In the genomic region with DNA sequence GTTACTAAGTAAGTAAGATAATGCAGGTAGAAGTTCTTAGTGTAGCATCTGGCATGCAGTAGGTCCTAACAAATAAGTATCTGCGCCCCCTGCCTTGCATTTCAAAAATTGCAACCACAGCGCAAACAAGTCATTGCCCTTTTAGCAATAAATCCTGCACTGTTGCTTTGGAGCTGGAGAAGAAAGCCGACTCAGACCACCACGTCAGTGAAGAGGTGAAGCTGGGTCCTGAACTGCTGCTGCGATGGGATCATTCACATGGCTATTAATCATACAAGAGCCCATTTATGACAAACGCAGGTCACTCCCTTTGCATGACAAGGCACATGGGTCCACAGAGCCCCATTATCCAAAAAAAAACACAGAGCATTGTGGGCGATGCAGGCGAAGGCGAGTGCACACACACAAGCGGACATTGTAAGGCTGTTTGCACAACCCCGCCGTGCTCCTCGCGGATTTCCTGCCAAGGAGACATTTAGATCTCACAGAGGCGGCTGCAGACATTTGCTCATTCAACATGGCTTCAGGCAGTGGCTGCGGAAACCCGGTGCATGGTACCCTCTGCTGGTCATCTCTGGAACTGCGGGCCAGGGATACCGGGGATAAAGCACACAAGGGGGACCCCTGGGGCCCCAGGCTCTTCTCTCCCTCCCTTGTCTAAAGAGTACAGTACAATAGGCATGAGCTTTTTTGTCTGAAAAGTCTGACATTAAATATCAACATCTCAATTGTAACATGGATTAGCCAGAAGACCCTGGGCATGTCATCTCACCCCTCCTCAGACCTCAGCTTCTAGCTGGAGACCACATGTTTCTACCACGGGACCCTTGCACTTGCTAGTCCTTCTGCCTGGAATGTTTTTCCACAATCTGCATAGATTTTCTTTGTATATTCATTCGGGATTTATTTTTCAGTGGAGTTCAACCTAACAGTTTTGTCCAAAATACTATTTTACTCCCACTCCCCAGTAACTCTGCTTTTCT, we compare ENCODE assay signal across 8 cellular contexts. TPM values are rescaled to one million over a fixed set of nuclear protein-coding genes. Genes with fewer than 3 reads are reported as not detected.
DNase-seq lines count a peak whose midpoint lies in the region; ATAC-seq and TF ChIP-seq lines count a peak whose summit lies in the region.

No MANE protein-coding gene starts in this region.

- H3K4me1 ChIP-seq in OCI-LY1 (ENCODE audit: insufficient read depth, low read length, severe bottlenecking) (peaks cover 9% of the 10 kb centered on the region), esophagus squamous epithelium (peaks cover 0 to 23% (median 0%) of the 10 kb centered on the region in 3 donors)

- H2AFZ ChIP-seq in OCI-LY1 (ENCODE audit: low read length): peak overlapping the region; percentile 73

- H3K27ac ChIP-seq in OCI-LY1 (ENCODE audit: low read depth, low read length, poor library complexity, severe bottlenecking) (no peak overlapping the region), esophagus squamous epithelium (peak overlapping the region in 1 of 4 donors; percentile 43)

- no peaks in the 10 kb centered on the region for H3K79me2 ChIP-seq in OCI-LY1 (ENCODE audit: insufficient read depth, low read length)

- H3K4me3 ChIP-seq in OCI-LY1 (ENCODE audit: low read depth, low read length, poor library complexity, severe bottlenecking) (peak overlapping the region; percentile 64), esophagus squamous epithelium (peak overlapping the region; percentile 23 to 62 (median 46))

- no peaks in the 10 kb centered on the region for H3K9me2 ChIP-seq in OCI-LY1 (ENCODE audit: low read depth, low read length)

- H3K4me2 ChIP-seq in OCI-LY1 (ENCODE audit: low read length): peak overlapping the region; percentile 93

- intact Hi-C loops in esophagus squamous epithelium (cut with DNase I): loop anchor here (5.0 kb wide), 1 partner anchor 57 kb away; no protein-coding TSS in a partner anchor

- no peaks in the 10 kb centered on the region for H3K27me3 ChIP-seq in OCI-LY1 (ENCODE audit: insufficient read depth, low read length)
- H3K27me3 ChIP-seq in esophagus squamous epithelium: no peaks in the 10 kb centered on the region

- TF ChIP-seq CTCF in OCI-LY1 (IDR thresholded peaks at IDR 0.05; ENCODE audit: low read length): peak; percentile 78
- peak; percentile 91 to 96 (median 94) for TF ChIP-seq CTCF in esophagus squamous epithelium (IDR thresholded peaks at IDR 0.05)

- no peaks in the 10 kb centered on the region for H4K20me1 ChIP-seq in OCI-LY1 (ENCODE audit: insufficient read depth, low read length)

- peak overlapping the region; percentile 64; the same call in 1 of the 2 replicates for H3K9ac ChIP-seq in OCI-LY1 (ENCODE audit: low read length)

- no peaks in the 10 kb centered on the region for H3F3A ChIP-seq in OCI-LY1 (ENCODE audit: insufficient read depth, low read length)

- DNase-seq in DMS 273 treated with DMSO at 0.1 percent for 48 hours (lab: John Stamatoyannopoulos, UW): peak; percentile 59
- DNase-seq in HUDEP-2 (lab: John Stamatoyannopoulos, UW; ENCODE audit: unreplicated experiment in 76 of 76): peak in 71 of 76 experiments; percentile 11 to 85 (median 63)
- DNase-seq in activated T-cell treated with anti-CD3 and anti-CD28 coated beads for 48 hours (ENCODE audit: low read depth): peak; percentile 82
- DNase-seq in esophagus squamous epithelium (lab: John Stamatoyannopoulos, UW): peak; percentile 30
- DNase-seq in myocyte (ENCODE audit: low read depth): peak; percentile 79
- DNase-seq in stimulated activated CD8-positive, alpha-beta memory T cell treated with anti-CD3 and anti-CD28 coated beads, Interleukin-7, amount 100 ng/mL, for 48 hours (ENCODE audit: extremely low read depth in 1 of 2, low read depth in 1 of 2): peak; percentile 66 to 69

- WGBS in esophagus squamous epithelium, 2 donors: 4% methylated on average over 18 to 19 of the region's 21 CpGs

- H3K9me3 ChIP-seq in OCI-LY1 (ENCODE audit: low read length) (no peaks in the 10 kb centered on the region), esophagus squamous epithelium (no peaks in the 10 kb centered on the region)

- H3K36me3 ChIP-seq in OCI-LY1 (ENCODE audit: insufficient read depth, low read length) (peaks cover 12% of the 10 kb centered on the region; the same call in 1 of the 2 replicates), esophagus squamous epithelium (no peaks in the 10 kb centered on the region)

- TF ChIP-seq POLR2A in esophagus squamous epithelium (IDR thresholded peaks at IDR 0.05): no peak

- ATAC-seq in GM21423 (IDR thresholded peaks at IDR 0.05; ENCODE audit: unreplicated experiment): peak; percentile 89

RNA-seq across cellular contexts. Expression of a gene that starts 56.7 kb away (rescaled TPM):
- total RNA-seq in esophagus squamous epithelium (1 to 10 TPM in 3 of 4 donors, under 1 TPM in 1; 0.42 to 5.1 (median 1.8) TPM), myocyte (6.9 and 7.6 TPM in 2 replicates)
- 4.9 TPM for polyA plus RNA-seq in myocyte (2012)

Comparison
In these comparisons a context has a peak if more than half of its experiments do, and no peak if none do; other contexts are left out.
1. DNase-seq: peak in every context shown above with its lines; median percentile 82 in activated T-cell treated with anti-CD3 and anti-CD28 coated beads for 48 hours; 79 in myocyte; 68 in stimulated activated CD8-positive, alpha-beta memory T cell treated with anti-CD3 and anti-CD28 coated beads, Interleukin-7, amount 100 ng/mL, for 48 hours; 63 in HUDEP-2; 59 in DMS 273 treated with DMSO at 0.1 percent for 48 hours; 30 in esophagus squamous epithelium.